2 cellular contexts compared by ENCODE assay signal in the genomic region with DNA sequence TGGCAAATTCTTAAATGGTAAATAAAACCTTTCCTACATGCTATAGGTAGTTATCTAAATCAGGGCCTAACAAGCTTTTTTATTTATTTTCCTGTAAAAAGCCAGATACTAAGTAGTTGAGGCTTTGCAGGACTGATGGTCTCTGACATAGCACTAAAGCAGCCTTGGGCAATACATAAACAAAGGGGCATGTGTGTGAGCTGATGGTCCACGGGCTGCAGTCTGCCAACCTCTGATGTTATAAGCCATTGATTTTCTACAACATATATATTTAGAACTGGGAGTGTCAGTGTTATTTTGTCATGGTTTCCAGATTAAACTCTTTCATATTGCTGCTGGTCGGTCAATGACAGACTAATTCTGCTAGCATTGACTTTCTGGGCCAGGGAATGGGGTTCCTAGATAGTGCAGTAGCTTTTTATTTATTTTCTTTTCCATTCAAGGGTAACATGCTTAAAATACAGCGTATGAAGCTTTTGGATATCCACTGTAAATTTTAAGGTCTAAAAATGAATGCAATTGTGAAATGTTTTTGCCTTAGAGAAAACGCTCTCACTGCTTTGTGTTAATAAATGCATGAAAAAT.
TF ChIP-seq lines count a peak whose summit lies in the region.

No MANE protein-coding gene starts in this region.

TF ChIP-seq in HCT116, 20 proteins besides CTCF, POLR2A, EP300 and RAD21 (continued from another document):
- no peak for TF ChIP-seq CEBPB (IDR thresholded peaks at IDR 0.05; ENCODE audit: low read depth)
- TF ChIP-seq ZFX (IDR thresholded peaks at IDR 0.05): no peak
- TF ChIP-seq EZH2 (IDR thresholded peaks at IDR 0.05): no peak
- no peak for TF ChIP-seq SIN3A (IDR thresholded peaks at IDR 0.05; ENCODE audit: low read depth)
- TF ChIP-seq JUND (IDR thresholded peaks at IDR 0.05): no peak
- no peak for TF ChIP-seq SP1 (IDR thresholded peaks at IDR 0.05; ENCODE audit: low read depth)
- TF ChIP-seq EGR1 (IDR thresholded peaks at IDR 0.05; ENCODE audit: low read depth): no peak
- no peak for TF ChIP-seq ZNF274 (IDR thresholded peaks at IDR 0.05; ENCODE audit: low read depth, low read length)
- TF ChIP-seq, protein P1, sequence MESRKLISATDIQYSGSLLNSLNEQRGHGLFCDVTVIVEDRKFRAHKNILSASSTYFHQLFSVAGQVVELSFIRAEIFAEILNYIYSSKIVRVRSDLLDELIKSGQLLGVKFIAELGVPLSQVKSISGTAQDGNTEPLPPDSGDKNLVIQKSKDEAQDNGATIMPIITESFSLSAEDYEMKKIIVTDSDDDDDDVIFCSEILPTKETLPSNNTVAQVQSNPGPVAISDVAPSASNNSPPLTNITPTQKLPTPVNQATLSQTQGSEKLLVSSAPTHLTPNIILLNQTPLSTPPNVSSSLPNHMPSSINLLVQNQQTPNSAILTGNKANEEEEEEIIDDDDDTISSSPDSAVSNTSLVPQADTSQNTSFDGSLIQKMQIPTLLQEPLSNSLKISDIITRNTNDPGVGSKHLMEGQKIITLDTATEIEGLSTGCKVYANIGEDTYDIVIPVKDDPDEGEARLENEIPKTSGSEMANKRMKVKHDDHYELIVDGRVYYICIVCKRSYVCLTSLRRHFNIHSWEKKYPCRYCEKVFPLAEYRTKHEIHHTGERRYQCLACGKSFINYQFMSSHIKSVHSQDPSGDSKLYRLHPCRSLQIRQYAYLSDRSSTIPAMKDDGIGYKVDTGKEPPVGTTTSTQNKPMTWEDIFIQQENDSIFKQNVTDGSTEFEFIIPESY (IDR thresholded peaks at IDR 0.05; ENCODE audit: extremely low read depth, insufficient replicate concordance, low read length): no peak
- no peak for TF ChIP-seq YY1 (IDR thresholded peaks at IDR 0.05; ENCODE audit: extremely low read depth, insufficient replicate concordance, low read depth, low read length)
- no peak for TF ChIP-seq FOSL1 (IDR thresholded peaks at IDR 0.05; ENCODE audit: low read depth)
- TF ChIP-seq SRF (IDR thresholded peaks at IDR 0.05; ENCODE audit: low read depth): no peak
TF ChIP-seq in HCT116: peak in this region for 0.

TF ChIP-seq in SK-N-SH, 30 proteins besides CTCF, POLR2A, EP300 and RAD21 (continued from another document):
- peak; percentile 6; the same call in 1 of the 2 replicates for TF ChIP-seq GATA2 (CRISPR knock-in tag; IDR thresholded peaks at IDR 0.05)
- no peak for TF ChIP-seq NFIC (IDR thresholded peaks at IDR 0.05; ENCODE audit: borderline replicate concordance)
- TF ChIP-seq, protein P1 (IDR thresholded peaks at IDR 0.05; ENCODE audit: borderline replicate concordance, low read depth): no peak
- TF ChIP-seq ELF1 (IDR thresholded peaks at IDR 0.05): no peak
- TF ChIP-seq FOXJ3 (CRISPR knock-in tag; IDR thresholded peaks at IDR 0.05): 0 out of 2 replicates have a peak, but pooled peaks have one; percentile 30
